8 cellular contexts compared by ENCODE assay signal in the genomic region with DNA sequence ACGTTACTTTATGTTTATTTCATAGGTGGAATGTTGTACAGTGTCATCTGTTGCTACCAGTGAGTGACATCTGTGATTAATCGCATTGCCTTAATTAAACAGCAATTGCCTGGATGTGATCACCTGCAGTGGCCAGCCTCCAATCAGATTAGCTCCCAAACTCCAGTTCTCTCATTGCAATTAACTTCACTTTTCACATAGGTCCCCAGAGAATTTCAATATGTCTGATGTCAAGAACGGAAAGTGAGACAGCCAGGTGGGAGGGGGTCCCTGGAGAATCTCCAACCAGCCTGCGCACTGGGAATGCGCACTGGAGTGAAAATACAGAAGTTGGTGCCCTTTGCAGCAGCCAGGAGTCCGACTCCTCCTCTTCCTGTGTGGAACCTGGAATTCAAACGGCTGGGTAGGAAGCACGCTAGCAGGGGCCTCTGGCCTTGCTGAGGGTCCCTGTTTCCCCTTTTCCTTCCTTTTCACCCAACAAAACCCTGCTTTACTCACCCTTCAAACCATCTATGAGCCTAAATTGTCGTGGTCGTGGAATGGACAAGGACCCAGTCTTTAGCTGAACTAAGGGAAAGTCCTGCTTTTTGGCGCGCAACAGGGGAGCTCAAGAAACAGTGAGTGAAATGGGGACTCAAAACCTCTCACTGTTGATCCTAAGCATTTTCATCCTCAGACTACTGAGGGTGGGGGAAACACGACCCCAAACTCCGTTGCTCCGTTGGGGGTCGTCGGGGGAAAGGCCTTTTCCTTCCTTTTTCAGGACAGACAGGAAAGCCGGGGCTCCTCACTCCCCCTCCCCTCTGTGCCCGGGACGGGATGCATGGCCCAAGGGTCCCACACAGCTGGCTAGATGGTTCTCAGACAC.
DNase-seq lines count a peak whose midpoint lies in the region; ATAC-seq and TF ChIP-seq lines count a peak whose summit lies in the region.

No MANE protein-coding gene starts in this region.

- H3K9me2 ChIP-seq in PC-9 (ENCODE audit: insufficient read depth): no peaks in the 10 kb centered on the region

- H3K4me1 ChIP-seq in PC-9 (replicated peaks; ENCODE audit: insufficient read depth) (peaks cover 16% of the 10 kb centered on the region), mucosa of stomach (ENCODE audit: control insufficient read depth, insufficient read depth, low read length) (no peaks in the 10 kb centered on the region)

- H3K4me3 ChIP-seq in PC-9 (peak overlapping the region; percentile 79), epithelial cell of proximal tubule (ENCODE audit: low read depth, low read length) (peak overlapping the region; percentile 79), mucosa of stomach (ENCODE audit: low read length) (peak overlapping the region; percentile 66)

- DNase-seq in D341Med (ENCODE audit: low spot score): peak; percentile 43
- DNase-seq in PC-9: peak; percentile 49 to 71
- no peak for DNase-seq in epithelial cell of proximal tubule (ENCODE audit: low read depth)
- DNase-seq in amniotic stem cell (lab: John Stamatoyannopoulos, UW): no peak

- H3F3A ChIP-seq in PC-9 (ENCODE audit: insufficient read depth, low read depth): no peaks in the 10 kb centered on the region

- H3K36me3 ChIP-seq in PC-9 (ENCODE audit: low read depth) (no peaks in the 10 kb centered on the region), mucosa of stomach (ENCODE audit: control insufficient read depth, insufficient read depth, low read length) (no peaks in the 10 kb centered on the region)

- H3K4me2 ChIP-seq in PC-9: peak overlapping the region; percentile 88

- peak overlapping the region; percentile 98 for H2AFZ ChIP-seq in PC-9

- H3K79me2 ChIP-seq in PC-9 (ENCODE audit: low read depth): no peaks in the 10 kb centered on the region

- POLR2A ChIA-PET in PC-9 (lab: Charles Lee; ENCODE audit: unreplicated experiment): no interaction called here

- H3K27me3 ChIP-seq in PC-9 (ENCODE audit: insufficient read depth, low read depth): no peaks in the 10 kb centered on the region
- H3K27me3 ChIP-seq in mucosa of stomach (ENCODE audit: control insufficient read depth, insufficient read depth, low read length): no peaks in the 10 kb centered on the region

- TSS peak; percentile 93 for BruUV-seq in PC-9 (replicated peaks; lab: Mats Ljungman, UMichigan)

- no peak for TF ChIP-seq CTCF in PC-9 (conservative IDR thresholded peaks at IDR 0.05)
- no peak for TF ChIP-seq CTCF in epithelial cell of proximal tubule (conservative IDR thresholded peaks at IDR 0.05; ENCODE audit: low read depth, low read length)

- intact Hi-C loops in PC-9 (cut with micrococcal nuclease; ENCODE audit: unreplicated experiment): loop anchor here (2.0 to 10.0 kb wide), 2 partner anchors 294 to 428 kb away; no protein-coding TSS in a partner anchor

- H4K20me1 ChIP-seq in PC-9 (ENCODE audit: insufficient read depth): no peaks in the 10 kb centered on the region

- CTCF ChIA-PET in PC-9 (lab: Charles Lee): interaction anchor here (0.6 to 0.7 kb wide), 2 partner anchors 342 to 562 kb away, joined by 3 read pairs; no protein-coding TSS in a partner anchor

- peak overlapping the region; percentile 61 for H3K9ac ChIP-seq in mucosa of stomach (ENCODE audit: low read length)

- 0 out of 2 replicates have a peak overlapping the region, but pooled peaks have one; percentile 14 for H3K27ac ChIP-seq in PC-9

- ATAC-seq in HG03354 (IDR thresholded peaks at IDR 0.05; ENCODE audit: poor library complexity, severe bottlenecking, unreplicated experiment): peak; percentile 67
- no peak for ATAC-seq in GM21447 (IDR thresholded peaks at IDR 0.05; ENCODE audit: unreplicated experiment)
- ATAC-seq in HG02840 (IDR thresholded peaks at IDR 0.05; ENCODE audit: low FRiP score, unreplicated experiment): no peak

- H3K9me3 ChIP-seq in PC-9 (ENCODE audit: insufficient read depth, low read depth) (no peaks in the 10 kb centered on the region), mucosa of stomach (ENCODE audit: control insufficient read depth, low read length) (no peaks in the 10 kb centered on the region)

Comparison
In these comparisons a context has a peak if more than half of its experiments do, and no peak if none do; other contexts are left out.
1. DNase-seq: peak in D341Med (single experiment) and PC-9 (2 of 2); none in epithelial cell of proximal tubule (single experiment) and amniotic stem cell (single experiment).
2. Peak in every context shown above with its lines, with median percentiles within 50 percentile points of each other: H3K4me3 ChIP-seq.